8 cellular contexts compared by ENCODE assay signal in genomic region chr10:132329565-132330485, GRCh38. TPM values are rescaled to one million over a fixed set of nuclear protein-coding genes. Genes with fewer than 3 reads are reported as not detected.
DNase-seq lines count a peak whose midpoint lies in the region; ATAC-seq and TF ChIP-seq lines count a peak whose summit lies in the region.

No MANE protein-coding gene starts in this region.

- DNase-seq in heart right ventricle = no peak
- no peak for DNase-seq in Right ventricle myocardium inferior (ENCODE audit: missing footprints)
- no peak for DNase-seq in Panc1 (ENCODE audit: low read depth, low spot score)
- peak; percentile 36 for DNase-seq in chondrocyte (ENCODE audit: low spot score)
- DNase-seq in natural killer cell = no peak
- DNase-seq in anterior cingulate cortex (lab: John Stamatoyannopoulos, UW) = no peak
- no peak for DNase-seq in OCI-M2 (lab: John Stamatoyannopoulos, UW; ENCODE audit: unreplicated experiment)
- no peak for DNase-seq in NCI-H526 (lab: John Stamatoyannopoulos, UW)

- H3K27ac ChIP-seq in heart right ventricle (peak overlapping the region in 8 of 10 donors; percentile 5 to 90 (median 31)), Panc1 (ENCODE audit: low read length) (peak overlapping the region; percentile 99)

- H3K4me3 ChIP-seq in heart right ventricle = peak overlapping the region in 7 of 10 donors; percentile 68 to 97 (median 83)
- H3K4me3 ChIP-seq in Panc1 (ENCODE audit: low read depth in 2 of 2, low read length in 2 of 2) = peak overlapping the region; percentile 98 to 100

- TF ChIP-seq CTCF in heart right ventricle (IDR thresholded peaks at IDR 0.05) (no peak), Panc1 (IDR thresholded peaks at IDR 0.05) (no peak), chondrocyte (IDR thresholded peaks at IDR 0.05) (no peak), natural killer cell (IDR thresholded peaks at IDR 0.05) (no peak)

- H3K36me3 ChIP-seq in heart right ventricle = peaks cover 0 to 11% (median 0%) of the 10 kb centered on the region in 9 donors
- no peaks in the 10 kb centered on the region for H3K36me3 ChIP-seq in Panc1 (ENCODE audit: control insufficient read depth, insufficient read depth, low read length)

- H3K36me3 Mint-ChIP-seq in chondrocyte (ENCODE audit: low read depth) (peaks cover 5% of the 10 kb centered on the region), natural killer cell (no peaks in the 10 kb centered on the region)

- H3K9me3 ChIP-seq in heart right ventricle (no peaks in the 10 kb centered on the region), Panc1 (ENCODE audit: control insufficient read depth, insufficient read depth, low read depth, low read length) (no peaks in the 10 kb centered on the region)

- CTCF ChIA-PET in Panc1 (lab: Charles Lee) = no interaction called here

- no TSS peak for BruUV-seq in Panc1 (replicated peaks; lab: Mats Ljungman, UMichigan)

- H3K27me3 Mint-ChIP-seq in chondrocyte (ENCODE audit: low read depth) (no peaks in the 10 kb centered on the region), natural killer cell (ENCODE audit: low read depth in 2 of 2) (peaks cover 0 to 2% of the 10 kb centered on the region in 2 donors)

- intact Hi-C loops in heart right ventricle (cut with DNase I) (loop anchor here in 3 of 10 donors (2.0 kb wide), 1 partner anchor 21 kb away; no protein-coding TSS in a partner anchor), Right ventricle myocardium inferior (cut with DNase I) (loop anchor here (2.0 to 10.0 kb wide), 2 partner anchors 19 to 215 kb away; no protein-coding TSS in a partner anchor), Panc1 (cut with micrococcal nuclease; ENCODE audit: unreplicated experiment) (loop anchor here (5.0 kb wide), 1 partner anchor 108 kb away; no protein-coding TSS in a partner anchor), natural killer cell (cut with micrococcal nuclease) (no loop called here)

- WGBS in heart right ventricle, 2 donors = 52 to 59% methylated on average over 23 of the region's 23 CpGs

- ATAC-seq in heart right ventricle (no peak), Right ventricle myocardium inferior (no peak), Panc1 (peak; percentile 57), natural killer cell (peak in 1 of 3 donors; percentile 10)

- in situ Hi-C loops in Panc1 (cut with HindIII; ENCODE audit: low pct_unique_long_range_greater_than_20kb, low sequenced_read_pairs) = no loop called here

- H3K9me3 Mint-ChIP-seq in chondrocyte (ENCODE audit: low read depth) (no peaks in the 10 kb centered on the region), natural killer cell (no peaks in the 10 kb centered on the region)

- H3K4me1 ChIP-seq in heart right ventricle (peaks cover 5 to 49% (median 42%) of the 10 kb centered on the region in 9 donors), Panc1 (ENCODE audit: control insufficient read depth, insufficient read depth, low read length) (peaks cover 27% of the 10 kb centered on the region)

- POLR2A ChIA-PET in Panc1 (lab: Charles Lee) = no interaction called here

- H3K27ac Mint-ChIP-seq in chondrocyte (ENCODE audit: unreplicated experiment) = peak overlapping the region; percentile 90
- H3K27ac Mint-ChIP-seq in natural killer cell = peak overlapping the region; percentile 73 to 96

- no peaks in the 10 kb centered on the region for H3K27me3 ChIP-seq in heart right ventricle
- no peaks in the 10 kb centered on the region for H3K27me3 ChIP-seq in Panc1 (ENCODE audit: control insufficient read depth, insufficient read depth, low read length)

- peak overlapping the region; percentile 98 for H3K4me3 Mint-ChIP-seq in chondrocyte (ENCODE audit: unreplicated experiment)
- H3K4me3 Mint-ChIP-seq in natural killer cell = peak overlapping the region; percentile 91

- H3K4me1 Mint-ChIP-seq in chondrocyte (ENCODE audit: low read depth) (peaks cover 51% of the 10 kb centered on the region), natural killer cell (peaks cover 53 to 66% of the 10 kb centered on the region in 2 donors)

RNA-seq across cellular contexts. Expression of gene LRRC27, which starts 2.2 kb away (rescaled TPM):
- total RNA-seq in heart right ventricle (1 to 10 TPM; 3.0 to 8.1 (median 4.7) TPM), Right ventricle myocardium inferior (4.2 TPM), Panc1 (2021; ENCODE audit: unreplicated experiment) (15.7 TPM), chondrocyte (10.2 to 14.4 TPM (median 13.2 TPM) in 3 replicates), natural killer cell (10 to 100 TPM in 1 of 3 donors, 1 to 10 TPM in 2; 8.1 to 22.5 (median 9.9) TPM)
- 1 to 10 TPM; 3.5 to 6.0 TPM for polyA plus RNA-seq in heart right ventricle
- polyA plus RNA-seq in Panc1 (2012; ENCODE audit: insufficient read length) = 15.9 TPM

RNA-seq across cellular contexts. Expression of gene STK32C, which starts 22.1 kb away (rescaled TPM):
- 1 to 10 TPM; 2.7 to 7.7 (median 5.7) TPM for total RNA-seq in heart right ventricle
- 1 to 10 TPM; 4.7 to 8.9 TPM for polyA plus RNA-seq in heart right ventricle
- total RNA-seq in Right ventricle myocardium inferior = 7.0 TPM
- 53.7 TPM for total RNA-seq in Panc1 (2021; ENCODE audit: unreplicated experiment)
- 74.8 TPM for polyA plus RNA-seq in Panc1 (2012; ENCODE audit: insufficient read length)
- 15.8 to 17.9 TPM (median 17.2 TPM) in 3 replicates for total RNA-seq in chondrocyte
- 10 to 100 TPM; 12.7 to 22.1 (median 17.9) TPM for total RNA-seq in natural killer cell
